Comparison of ENCODE assay signal across 12 cellular contexts in the genomic region with DNA sequence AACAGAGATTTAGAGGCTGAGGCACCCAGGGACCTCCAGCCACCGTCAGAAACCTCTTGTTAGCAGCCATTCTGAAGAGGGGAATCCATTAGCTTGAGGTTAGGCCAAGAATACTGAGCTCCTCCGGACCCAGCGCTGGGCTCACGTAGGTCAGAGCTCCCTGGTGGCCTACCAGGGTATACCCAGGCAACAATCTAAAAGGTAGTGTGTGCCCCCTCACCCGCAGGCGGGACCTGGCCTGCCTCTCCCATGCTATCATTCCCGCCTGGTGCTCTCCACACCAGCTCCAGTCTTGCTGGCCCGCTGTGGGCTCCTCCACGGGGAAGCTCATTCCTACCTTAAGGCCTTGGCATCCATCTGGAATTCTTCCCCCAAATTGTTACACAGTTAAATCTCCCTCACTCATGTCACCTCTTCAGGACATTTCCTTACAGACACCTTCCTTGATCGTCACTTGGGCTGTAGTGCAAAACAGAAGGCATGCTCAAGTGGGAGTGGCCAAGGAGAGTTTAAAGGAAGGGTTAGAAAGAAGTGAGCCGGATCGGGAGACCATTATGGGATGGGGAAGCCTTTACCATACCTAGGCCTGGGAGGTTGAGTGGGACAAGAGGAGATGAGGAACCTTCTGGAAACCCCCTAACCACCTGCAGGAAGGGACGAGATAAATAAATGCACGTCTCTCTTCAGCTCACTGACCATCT.
DNase-seq lines count a peak whose midpoint lies in the region; ATAC-seq and TF ChIP-seq lines count a peak whose summit lies in the region.
"Had no signal": no experiment of that assay in that cellular context is flagged by ENCODE, and none has a peak within 500 bp of the region (broad histone marks: within the 10 kb centered on the region; RNA-seq: fewer than 3 reads in every experiment).

No MANE protein-coding gene starts in this region.

- 79 to 80% methylated on average over 14 of the region's 14 CpGs for WGBS in thyroid gland, 2 donors

- intact Hi-C loops in thyroid gland (cut with DNase I): no loop called here

- no peak for ATAC-seq in HG02759 (IDR thresholded peaks at IDR 0.05; ENCODE audit: unreplicated experiment)

- peak; percentile 23 for TF ChIP-seq CTCF in kidney epithelial cell (IDR thresholded peaks at IDR 0.05; ENCODE audit: insufficient read depth, low read length, poor library complexity, severe bottlenecking)
- peak in 1 of 6 experiments; percentile 11 for TF ChIP-seq CTCF in thyroid gland (IDR thresholded peaks at IDR 0.05)

- no peaks in the 10 kb centered on the region for H3K9me3 ChIP-seq in thyroid gland
- H3K9me3 ChIP-seq: body of pancreas, uterus had no signal

- H3K27ac ChIP-seq in thyroid gland: peak overlapping the region; percentile 88 to 95 (median 89)

- TF ChIP-seq POLR2A in thyroid gland (IDR thresholded peaks at IDR 0.05): no peak

- H3K27me3 ChIP-seq in kidney epithelial cell (ENCODE audit: control insufficient read depth, insufficient read depth, low read length): peaks cover 8% of the 10 kb centered on the region
- H3K27me3 ChIP-seq in thyroid gland: no peaks in the 10 kb centered on the region
- H3K27me3 ChIP-seq: body of pancreas, uterus had no signal

- peaks cover 30 to 33% of the 10 kb centered on the region in 2 donors for H3K4me1 ChIP-seq in thyroid gland
- H3K4me1 ChIP-seq: uterus had no signal

- peak; percentile 5 for DNase-seq in NCI-H2227 (lab: John Stamatoyannopoulos, UW; ENCODE audit: unreplicated experiment)
- no peak for DNase-seq in NCI-H2227 treated with DMSO at 0.1 percent for 48 hours (lab: John Stamatoyannopoulos, UW)
- DNase-seq in RPMI7951 (ENCODE audit: low read depth): peak; percentile 3
- DNase-seq in kidney epithelial cell (ENCODE audit: low read depth): no peak
- peak; percentile 20 to 25 for DNase-seq in thyroid gland
- no peak for DNase-seq in globus pallidus (ENCODE audit: low spot score)
- DNase-seq in cerebellar nuclear complex (lab: John Stamatoyannopoulos, UW): no peak
- DNase-seq: activated CD4-positive, alpha-beta T cell treated with anti-CD3 and anti-CD28 coated beads, Interleukin-2, amount 50 U/mL, for 1 hour; stimulated activated CD4-positive, alpha-beta T cell treated with anti-CD3 and anti-CD28 coated beads, Interleukin-12 subunit alpha, Interleukin-12 subunit beta, amount 100 ng/mL, for 4 hours; uterus had no signal

- H3K36me3 ChIP-seq in kidney epithelial cell (ENCODE audit: control insufficient read depth, insufficient read depth, low read length): no peaks in the 10 kb centered on the region
- no peaks in the 10 kb centered on the region for H3K36me3 ChIP-seq in thyroid gland
- H3K36me3 ChIP-seq: uterus had no signal

- H3K4me3 ChIP-seq in kidney epithelial cell (ENCODE audit: low read depth, low read length) (no peak overlapping the region), thyroid gland (replicated peaks in 1 of 3) (no peak overlapping the region)

Comparison
In these comparisons a context has a peak if more than half of its experiments do, and no peak if none do; other contexts are left out.
1. DNase-seq: peak in NCI-H2227 (single experiment), RPMI7951 (single experiment) and thyroid gland (2 of 2); none in NCI-H2227 treated with DMSO at 0.1 percent for 48 hours (single experiment), kidney epithelial cell (single experiment), globus pallidus (single experiment) and cerebellar nuclear complex (0 of 2).